In genomic region chr1:160308451-160309182, GRCh38 we compare ENCODE assay signal across 23 cellular contexts. TPM values are rescaled to one million over a fixed set of nuclear protein-coding genes. Genes with fewer than 3 reads are reported as not detected.
DNase-seq lines count a peak whose midpoint lies in the region; ATAC-seq, FAIRE-seq and TF ChIP-seq lines count a peak whose summit lies in the region.
"Had no signal": no experiment of that assay in that cellular context is flagged by ENCODE, and none has a peak within 500 bp of the region (broad histone marks: within the 10 kb centered on the region; RNA-seq: fewer than 3 reads in every experiment).

No MANE protein-coding gene starts in this region.

- TF ChIP-seq POLR2A in K562 (conservative IDR thresholded peaks at IDR 0.05): no peak

- in situ Hi-C loops in K562 (cut with MboI): no loop called here

- no peaks in the 10 kb centered on the region for H3K9me1 ChIP-seq in K562 (ENCODE audit: control insufficient read depth, insufficient read depth, low read length)

- no peak for DNase-seq in activated CD4-positive, alpha-beta T cell treated with anti-CD3 and anti-CD28 coated beads, Interleukin-2, amount 10 ng/mL, durations not matched to agents 24 days and 14 days
- no peak for DNase-seq in activated CD4-positive, alpha-beta T cell treated with anti-CD3 and anti-CD28 coated beads for 4 hours
- DNase-seq in K562 (ENCODE audit: extremely low read depth in 1 of 4, low spot score in 3 of 4) (no peak), right atrium auricular region (ENCODE audit: low spot score) (no peak), colonic mucosa (no peak), RWPE1 (ENCODE audit: low spot score) (no peak)
- DNase-seq: activated CD4-positive, alpha-beta T cell treated with anti-CD3 and anti-CD28 coated beads for 48 hours; activated CD8-positive, alpha-beta memory T cell treated with anti-CD3 and anti-CD28 coated beads, Interleukin-2, amount 50 U/mL, for 4 hours; BE2C; KBM-7; kidney; NCI-H2081; posterior cingulate gyrus; small intestine; stimulated activated CD4-positive, alpha-beta T cell treated with anti-CD3 and anti-CD28 coated beads, Interleukin-2, amount 100 ng/mL, for 48 hours; SW 1271 had no signal

- H3K4me1 ChIP-seq in K562 (replicated peaks in 1 of 2; ENCODE audit: control insufficient read depth in 2 of 2, insufficient read depth in 2 of 2, low read length in 2 of 2) (no peaks in the 10 kb centered on the region), right atrium auricular region (no peaks in the 10 kb centered on the region), skeletal muscle satellite cell (ENCODE audit: control insufficient read depth, insufficient read depth, low read length) (peaks cover 17% of the 10 kb centered on the region), colonic mucosa (no peaks in the 10 kb centered on the region)
- H3K4me1 ChIP-seq: ascending aorta, BE2C had no signal

- intact Hi-C loops in activated CD4-positive, alpha-beta T cell treated with anti-CD3 and anti-CD28 coated beads, Interleukin-2, amount 10 ng/mL, durations not matched to agents 24 days and 14 days (cut with micrococcal nuclease): no loop called here
- intact Hi-C loops in K562 (cut with micrococcal nuclease) (no loop called here), colonic mucosa (cut with DNase I) (no loop called here)

- TF ChIP-seq EP300 in K562 (IDR thresholded peaks at IDR 0.05; ENCODE audit: low read length): no peak

- H3K79me2 ChIP-seq in K562 (ENCODE audit: control insufficient read depth, insufficient read depth, low read length): no peaks in the 10 kb centered on the region

- H3K27me3 ChIP-seq in K562 (ENCODE audit: control insufficient read depth in 2 of 2, insufficient read depth in 2 of 2, low read length in 2 of 2) (no peaks in the 10 kb centered on the region), right atrium auricular region (no peaks in the 10 kb centered on the region), skeletal muscle satellite cell (ENCODE audit: control insufficient read depth, insufficient read depth, low read length) (no peaks in the 10 kb centered on the region), colonic mucosa (no peaks in the 10 kb centered on the region)
- H3K27me3 ChIP-seq: ascending aorta, BE2C had no signal

- no peak overlapping the region for H3K27ac ChIP-seq in K562 (ENCODE audit: extremely low read depth, low read depth, low read length)
- peak overlapping the region; percentile 26 to 71 for H3K27ac ChIP-seq in right atrium auricular region
- no peak overlapping the region for H3K27ac ChIP-seq in colonic mucosa
- H3K27ac ChIP-seq in RWPE1: no peak overlapping the region
- H3K27ac ChIP-seq: 22Rv1, ascending aorta had no signal

- H3K4me3 ChIP-seq in K562 (no peak overlapping the region), right atrium auricular region (no peak overlapping the region), skeletal muscle satellite cell (ENCODE audit: low read length) (no peak overlapping the region), colonic mucosa (no peak overlapping the region)
- H3K4me3 ChIP-seq: ascending aorta had no signal

- H3K9ac ChIP-seq in K562 (ENCODE audit: insufficient read depth in 1 of 2, low read depth in 2 of 2, low read length in 2 of 2): no peak overlapping the region
- no peak overlapping the region for H3K9ac ChIP-seq in skeletal muscle satellite cell (ENCODE audit: low read depth, low read length)
- no peak overlapping the region for H3K9ac ChIP-seq in colonic mucosa (ENCODE audit: low read depth in 2 of 2, low read length in 2 of 2)

- H3K36me3 ChIP-seq in K562 (ENCODE audit: control insufficient read depth, insufficient read depth, low read length) (peaks cover 89% of the 10 kb centered on the region), right atrium auricular region (peaks cover 99% of the 10 kb centered on the region), skeletal muscle satellite cell (ENCODE audit: insufficient read depth, low read length) (peaks cover 88% of the 10 kb centered on the region), colonic mucosa (peaks cover 62% of the 10 kb centered on the region)

- peaks cover 64% of the 10 kb centered on the region for H3K36me3 Mint-ChIP-seq in activated CD4-positive, alpha-beta T cell treated with anti-CD3 and anti-CD28 coated beads, Interleukin-2, amount 10 ng/mL, durations not matched to agents 24 days and 14 days (ENCODE audit: low read depth)

- peaks cover 2% of the 10 kb centered on the region for H3K4me1 Mint-ChIP-seq in activated CD4-positive, alpha-beta T cell treated with anti-CD3 and anti-CD28 coated beads, Interleukin-2, amount 10 ng/mL, durations not matched to agents 24 days and 14 days
- H3K4me1 Mint-ChIP-seq: nephron had no signal

- no peaks in the 10 kb centered on the region for H3K27me3 Mint-ChIP-seq in activated CD4-positive, alpha-beta T cell treated with anti-CD3 and anti-CD28 coated beads, Interleukin-2, amount 10 ng/mL, durations not matched to agents 24 days and 14 days

- no peaks in the 10 kb centered on the region for H3K9me3 Mint-ChIP-seq in activated CD4-positive, alpha-beta T cell treated with anti-CD3 and anti-CD28 coated beads, Interleukin-2, amount 10 ng/mL, durations not matched to agents 24 days and 14 days
- H3K9me3 Mint-ChIP-seq: nephron had no signal

- no peak for FAIRE-seq in K562 (lab: Jason Lieb, UNC)
- FAIRE-seq: kidney, small intestine, urothelium cell line had no signal

- no peak for TF ChIP-seq RAD21 in K562 (CRISPR knock-in tag; conservative IDR thresholded peaks at IDR 0.05 in 1 of 2, IDR thresholded peaks at IDR 0.05 in 1 of 2)

- BruUV-seq in K562 (replicated peaks; lab: Mats Ljungman, UMichigan): no TSS peak

- POLR2A ChIA-PET in K562 (lab: Yijun Ruan, JAX) (interaction anchor here (0.6 to 2.5 kb wide), 4 partner anchors 11 to 505 kb away, joined by 3 to 7 read pairs (median 4); no protein-coding TSS in a partner anchor), RWPE1 (lab: Yijun Ruan, JAX; ENCODE audit: low non-redundant PET) (no interaction called here)

- H4K20me1 ChIP-seq in K562 (replicated peaks; ENCODE audit: control insufficient read depth, insufficient read depth, low read length): no peaks in the 10 kb centered on the region

- H3K4me2 ChIP-seq in K562 (ENCODE audit: insufficient read depth, low read length) (no peak overlapping the region), skeletal muscle satellite cell (ENCODE audit: low read length) (peak overlapping the region; percentile 55)

- ATAC-seq in K562: no peak
- ATAC-seq in GM21723 (IDR thresholded peaks at IDR 0.05; ENCODE audit: unreplicated experiment): no peak
- ATAC-seq: HCT116 had no signal

- H3K27ac Mint-ChIP-seq in activated CD4-positive, alpha-beta T cell treated with anti-CD3 and anti-CD28 coated beads, Interleukin-2, amount 10 ng/mL, durations not matched to agents 24 days and 14 days: peak overlapping the region; percentile 39
- H3K27ac Mint-ChIP-seq: nephron had no signal

- CTCF ChIA-PET in K562 (lab: Yijun Ruan, JAX; ENCODE audit: low intra/inter-chr PET ratio) (no interaction called here), RWPE1 (lab: Yijun Ruan, JAX) (interaction anchor here (0.6 kb wide), 2 partner anchors 17 to 65 kb away, joined by 3 to 9 read pairs; no protein-coding TSS in a partner anchor)

- no peak overlapping the region for H2AFZ ChIP-seq in K562 (ENCODE audit: low read depth, low read length)

- TF ChIP-seq CTCF in K562 (IDR thresholded peaks at IDR 0.05 in 2 of 3, conservative IDR thresholded peaks at IDR 0.05 in 1 of 3; ENCODE audit: insufficient read depth in 2 of 3, low read depth in 1 of 3, low read length in 3 of 3): no peak
- TF ChIP-seq CTCF in right atrium auricular region (IDR thresholded peaks at IDR 0.05): no peak
- TF ChIP-seq CTCF in colonic mucosa (IDR thresholded peaks at IDR 0.05): no peak
- TF ChIP-seq CTCF in RWPE1 (conservative IDR thresholded peaks at IDR 0.05; ENCODE audit: low read depth): no peak

- no peak overlapping the region for H3K4me3 Mint-ChIP-seq in activated CD4-positive, alpha-beta T cell treated with anti-CD3 and anti-CD28 coated beads, Interleukin-2, amount 10 ng/mL, durations not matched to agents 24 days and 14 days
- H3K4me3 Mint-ChIP-seq: nephron had no signal

- WGBS in K562 (ENCODE audit: insufficient coverage, low coverage, missing lambda C conversion rate): 93% methylated on average over 4 of the region's 4 CpGs

- H3K9me3 ChIP-seq in K562 (replicated peaks; ENCODE audit: control insufficient read depth, insufficient read depth, low read depth, low read length) (no peaks in the 10 kb centered on the region), right atrium auricular region (no peaks in the 10 kb centered on the region), skeletal muscle satellite cell (replicated peaks; ENCODE audit: low read length) (no peaks in the 10 kb centered on the region), colonic mucosa (no peaks in the 10 kb centered on the region)
- H3K9me3 ChIP-seq: ascending aorta, BE2C had no signal

RNA-seq across cellular contexts. Expression of gene PEX19, which starts 23.7 kb away (rescaled TPM):
- total RNA-seq in activated CD4-positive, alpha-beta T cell treated with anti-CD3 and anti-CD28 coated beads, Interleukin-2, amount 10 ng/mL, durations not matched to agents 24 days and 14 days: 51.8 and 60.2 TPM in 2 replicates
- 77.5 and 114 TPM in 2 replicates for total RNA-seq in K562 (2011; cell fraction: chromatin; rRNA removed; ENCODE audit: low replicate concordance)
- 65.7 and 66.1 TPM in 2 replicates for total RNA-seq in K562 (2011; cell fraction: nucleolus; rRNA removed)
- total RNA-seq in K562 (2011; cell fraction: nucleoplasm; rRNA removed): 63.5 and 65.6 TPM in 2 replicates
- total RNA-seq in K562 (2014; rRNA removed) (35.6 and 36.5 TPM in 2 replicates), K562 (2014; rRNA removed; fragmentation: Illumina TruSeq; extraction: Trizol) (44.5 and 51.3 TPM in 2 replicates), K562 (2015; rRNA removed; fragmentation: Illumina TruSeq; extraction: Trizol) (35.6 and 37.3 TPM in 2 replicates), K562 (2021) (60.2 and 64.9 TPM in 2 replicates), right atrium auricular region (10 to 100 TPM; 54.5 to 72.4 TPM), colonic mucosa (10 to 100 TPM; 43.2 to 59.3 TPM)
- polyA plus RNA-seq in K562 (2011; rRNA removed) (70.2 and 91.6 TPM in 2 replicates), K562 (2014; fragmentation: Illumina TruSeq; extraction: Trizol) (51.9 and 59.8 TPM in 2 replicates), K562 (2014; fragmentation: Nextera tagmentation; extraction: Ambion mirVana) (100 to 1,000 TPM in 1 of 2 experiments, 10 to 100 TPM in 1; 81.2 to 103 TPM), K562 (2014; rRNA removed) (32.5 and 33.7 TPM in 2 replicates)
- 30.5 and 46.0 TPM in 2 replicates for polyA plus RNA-seq in K562 (2011; cell fraction: cytosol; rRNA removed)
- polyA plus RNA-seq in K562 (2011; cell fraction: nucleus; rRNA removed): 65.1 and 108 TPM in 2 replicates
- 32.2 and 50.3 TPM in 2 replicates for polyA plus RNA-seq in K562 (2012)
- polyA minus RNA-seq in K562 (2011; rRNA and poly(A)+ RNA removed): 88.3 and 89.0 TPM in 2 replicates
- 17.8 and 19.0 TPM in 2 replicates for polyA minus RNA-seq in K562 (2011; cell fraction: cytosol; rRNA and poly(A)+ RNA removed)
- 39.7 and 59.8 TPM in 2 replicates for polyA minus RNA-seq in K562 (2011; cell fraction: nucleus; rRNA and poly(A)+ RNA removed)
- total RNA-seq in skeletal muscle satellite cell (2012; rRNA removed): 46.5 and 56.5 TPM in 2 replicates

RNA-seq across cellular contexts. Expression of gene COPA, which starts 34.4 kb away (rescaled TPM):
- 116 and 125 TPM in 2 replicates for total RNA-seq in activated CD4-positive, alpha-beta T cell treated with anti-CD3 and anti-CD28 coated beads, Interleukin-2, amount 10 ng/mL, durations not matched to agents 24 days and 14 days
- 224 and 416 TPM in 2 replicates for total RNA-seq in K562 (2011; cell fraction: chromatin; rRNA removed; ENCODE audit: low replicate concordance)
- 117 and 133 TPM in 2 replicates for total RNA-seq in K562 (2011; cell fraction: nucleolus; rRNA removed)
- total RNA-seq in K562 (2011; cell fraction: nucleoplasm; rRNA removed): 151 and 175 TPM in 2 replicates
- total RNA-seq in K562 (2014; rRNA removed) (93.5 and 121 TPM in 2 replicates), K562 (2014; rRNA removed; fragmentation: Illumina TruSeq; extraction: Trizol) (79.9 and 92.1 TPM in 2 replicates), K562 (2015; rRNA removed; fragmentation: Illumina TruSeq; extraction: Trizol) (73.1 and 80.7 TPM in 2 replicates), K562 (2021) (102 and 110 TPM in 2 replicates), right atrium auricular region (100 to 1,000 TPM in 1 of 2 donors, 10 to 100 TPM in 1; 96.1 to 134 TPM), colonic mucosa (100 to 1,000 TPM; 154 to 163 TPM)
- polyA plus RNA-seq in K562 (2011; rRNA removed) (222 and 236 TPM in 2 replicates), K562 (2014; fragmentation: Illumina TruSeq; extraction: Trizol) (119 and 154 TPM in 2 replicates), K562 (2014; fragmentation: Nextera tagmentation; extraction: Ambion mirVana) (100 to 1,000 TPM in 1 of 2 experiments, 10 to 100 TPM in 1; 49.8 to 123 TPM), K562 (2014; rRNA removed) (99.5 and 125 TPM in 2 replicates)
- 140 and 207 TPM in 2 replicates for polyA plus RNA-seq in K562 (2011; cell fraction: cytosol; rRNA removed)
- 79.0 and 109 TPM in 2 replicates for polyA plus RNA-seq in K562 (2011; cell fraction: nucleus; rRNA removed)
- polyA plus RNA-seq in K562 (2012): 107 and 187 TPM in 2 replicates
- polyA minus RNA-seq in K562 (2011; rRNA and poly(A)+ RNA removed): 382 and 419 TPM in 2 replicates
- 161 and 169 TPM in 2 replicates for polyA minus RNA-seq in K562 (2011; cell fraction: cytosol; rRNA and poly(A)+ RNA removed)
- polyA minus RNA-seq in K562 (2011; cell fraction: nucleus; rRNA and poly(A)+ RNA removed): 73.5 and 122 TPM in 2 replicates
- total RNA-seq in skeletal muscle satellite cell (2012; rRNA removed): 220 and 230 TPM in 2 replicates

RNA-seq across cellular contexts. Expression of gene NCSTN, which starts 34.6 kb away (rescaled TPM):
- 73.6 and 81.1 TPM in 2 replicates for total RNA-seq in activated CD4-positive, alpha-beta T cell treated with anti-CD3 and anti-CD28 coated beads, Interleukin-2, amount 10 ng/mL, durations not matched to agents 24 days and 14 days
- 203 and 289 TPM in 2 replicates for total RNA-seq in K562 (2011; cell fraction: chromatin; rRNA removed; ENCODE audit: low replicate concordance)
- total RNA-seq in K562 (2011; cell fraction: nucleolus; rRNA removed): 237 and 279 TPM in 2 replicates
- total RNA-seq in K562 (2011; cell fraction: nucleoplasm; rRNA removed): 253 and 291 TPM in 2 replicates
- total RNA-seq in K562 (2014; rRNA removed) (21.3 and 27.3 TPM in 2 replicates), K562 (2014; rRNA removed; fragmentation: Illumina TruSeq; extraction: Trizol) (34.9 and 35.8 TPM in 2 replicates), K562 (2015; rRNA removed; fragmentation: Illumina TruSeq; extraction: Trizol) (37.2 and 42.3 TPM in 2 replicates), K562 (2021) (54.1 and 57.9 TPM in 2 replicates), right atrium auricular region (10 to 100 TPM; 63.4 to 71.3 TPM), colonic mucosa (10 to 100 TPM; 83.5 to 88.0 TPM)
- polyA plus RNA-seq in K562 (2011; rRNA removed) (64.3 and 104 TPM in 2 replicates), K562 (2014; fragmentation: Illumina TruSeq; extraction: Trizol) (75.9 and 91.1 TPM in 2 replicates), K562 (2014; fragmentation: Nextera tagmentation; extraction: Ambion mirVana) (10 to 100 TPM; 46.0 to 68.7 TPM), K562 (2014; rRNA removed) (55.3 and 60.7 TPM in 2 replicates)
- 103 and 114 TPM in 2 replicates for polyA plus RNA-seq in K562 (2011; cell fraction: cytosol; rRNA removed)
- polyA plus RNA-seq in K562 (2011; cell fraction: nucleus; rRNA removed): 178 and 195 TPM in 2 replicates
- polyA plus RNA-seq in K562 (2012): 46.6 and 93.0 TPM in 2 replicates
- polyA minus RNA-seq in K562 (2011; rRNA and poly(A)+ RNA removed): 85.4 and 89.2 TPM in 2 replicates
- polyA minus RNA-seq in K562 (2011; cell fraction: cytosol; rRNA and poly(A)+ RNA removed): 40.9 and 45.8 TPM in 2 replicates
- polyA minus RNA-seq in K562 (2011; cell fraction: nucleus; rRNA and poly(A)+ RNA removed): 56.5 and 78.1 TPM in 2 replicates
- total RNA-seq in skeletal muscle satellite cell (2012; rRNA removed): 88.0 and 93.0 TPM in 2 replicates

RNA-seq across cellular contexts. Expression of gene DCAF8, which starts 46.3 kb away (rescaled TPM):
- total RNA-seq in activated CD4-positive, alpha-beta T cell treated with anti-CD3 and anti-CD28 coated beads, Interleukin-2, amount 10 ng/mL, durations not matched to agents 24 days and 14 days: 117 and 121 TPM in 2 replicates
- 485 and 515 TPM in 2 replicates for total RNA-seq in K562 (2011; cell fraction: chromatin; rRNA removed; ENCODE audit: low replicate concordance)
- total RNA-seq in K562 (2011; cell fraction: nucleolus; rRNA removed): 264 and 276 TPM in 2 replicates
- 392 and 493 TPM in 2 replicates for total RNA-seq in K562 (2011; cell fraction: nucleoplasm; rRNA removed)
- total RNA-seq in K562 (2014; rRNA removed) (75.7 and 94.4 TPM in 2 replicates), K562 (2014; rRNA removed; fragmentation: Illumina TruSeq; extraction: Trizol) (67.3 and 75.3 TPM in 2 replicates), K562 (2015; rRNA removed; fragmentation: Illumina TruSeq; extraction: Trizol) (77.7 and 81.3 TPM in 2 replicates), K562 (2021) (86.0 and 110 TPM in 2 replicates), right atrium auricular region (100 to 1,000 TPM; 103 to 121 TPM), colonic mucosa (10 to 100 TPM; 72.0 to 86.1 TPM)
- polyA plus RNA-seq in K562 (2011; rRNA removed) (149 and 163 TPM in 2 replicates), K562 (2014; fragmentation: Illumina TruSeq; extraction: Trizol) (91.0 and 94.6 TPM in 2 replicates), K562 (2014; fragmentation: Nextera tagmentation; extraction: Ambion mirVana) (10 to 100 TPM; 11.6 to 19.5 TPM), K562 (2014; rRNA removed) (95.1 and 118 TPM in 2 replicates)
- polyA plus RNA-seq in K562 (2011; cell fraction: cytosol; rRNA removed): 70.9 and 90.7 TPM in 2 replicates
- 1,126 and 1,145 TPM in 2 replicates for polyA plus RNA-seq in K562 (2011; cell fraction: nucleus; rRNA removed)
- 82.3 and 103 TPM in 2 replicates for polyA plus RNA-seq in K562 (2012)
- 113 and 120 TPM in 2 replicates for polyA minus RNA-seq in K562 (2011; rRNA and poly(A)+ RNA removed)
- 30.9 and 45.8 TPM in 2 replicates for polyA minus RNA-seq in K562 (2011; cell fraction: cytosol; rRNA and poly(A)+ RNA removed)
- 206 and 317 TPM in 2 replicates for polyA minus RNA-seq in K562 (2011; cell fraction: nucleus; rRNA and poly(A)+ RNA removed)
- total RNA-seq in skeletal muscle satellite cell (2012; rRNA removed): 49.1 and 56.0 TPM in 2 replicates

RNA-seq across cellular contexts. Expression of gene NHLH1, which starts 58.3 kb away (rescaled TPM):
- total RNA-seq in activated CD4-positive, alpha-beta T cell treated with anti-CD3 and anti-CD28 coated beads, Interleukin-2, amount 10 ng/mL, durations not matched to agents 24 days and 14 days: 0.40 and 0.54 TPM in 2 replicates
- 1.5 and 2.6 TPM in 2 replicates for total RNA-seq in K562 (2011; cell fraction: chromatin; rRNA removed; ENCODE audit: low replicate concordance)
- 1.3 and 2.0 TPM in 2 replicates for total RNA-seq in K562 (2011; cell fraction: nucleolus; rRNA removed)
- 2.5 and 2.9 TPM in 2 replicates for total RNA-seq in K562 (2011; cell fraction: nucleoplasm; rRNA removed)
- total RNA-seq in K562 (2014; rRNA removed) (0.09 and 0.16 TPM in 2 replicates), K562 (2014; rRNA removed; fragmentation: Illumina TruSeq; extraction: Trizol) (0.33 and 0.35 TPM in 2 replicates), K562 (2015; rRNA removed; fragmentation: Illumina TruSeq; extraction: Trizol) (not detected in 2 replicates), K562 (2021) (0.78 and 0.84 TPM in 2 replicates), right atrium auricular region (not detected), colonic mucosa (under 1 TPM in 1 of 2 donors, not detected in 1; 0.12 TPM)
- polyA plus RNA-seq in K562 (2011; rRNA removed) (0.29 and 0.57 TPM in 2 replicates), K562 (2014; fragmentation: Illumina TruSeq; extraction: Trizol) (0.88 and 1.0 TPM in 2 replicates), K562 (2014; fragmentation: Nextera tagmentation; extraction: Ambion mirVana) (under 1 TPM; 0.20 to 0.37 TPM), K562 (2014; rRNA removed) (1.3 and 1.4 TPM in 2 replicates)
- 0.40 and 0.71 TPM in 2 replicates for polyA plus RNA-seq in K562 (2011; cell fraction: cytosol; rRNA removed)
- polyA plus RNA-seq in K562 (2011; cell fraction: nucleus; rRNA removed): 1.2 and 1.4 TPM in 2 replicates
- polyA plus RNA-seq in K562 (2012): 0.31 and 1.6 TPM in 2 replicates
- 0.21 and 0.25 TPM in 2 replicates for polyA minus RNA-seq in K562 (2011; rRNA and poly(A)+ RNA removed)
- 0.46 TPM in 1 of 2 replicates, not detected in the other for polyA minus RNA-seq in K562 (2011; cell fraction: cytosol; rRNA and poly(A)+ RNA removed)
- 0.40 and 0.78 TPM in 2 replicates for polyA minus RNA-seq in K562 (2011; cell fraction: nucleus; rRNA and poly(A)+ RNA removed)
- total RNA-seq in skeletal muscle satellite cell (2012; rRNA removed): under 0.01 TPM in 1 of 2 replicates, not detected in the other
- total RNA-seq: ascending aorta had no signal

Comparison
In these comparisons a context has a peak if more than half of its experiments do, and no peak if none do; other contexts are left out.
1. H3K27ac ChIP-seq: peak in right atrium auricular region (2 of 2); none in K562 (single experiment), colonic mucosa (single experiment) and RWPE1 (single experiment).